In genomic region chr2:31606511-31606910, GRCh38 we compare ENCODE assay signal across 20 cellular contexts. TPM values are rescaled to one million over a fixed set of nuclear protein-coding genes. Genes with fewer than 3 reads are reported as not detected.
"Had no signal": no experiment of that assay in that cellular context is flagged by ENCODE, and none has a peak within 500 bp of the region (broad histone marks: within the 10 kb centered on the region; RNA-seq: fewer than 3 reads in every experiment).

No MANE protein-coding gene starts in this region.

- H3K27ac Mint-ChIP-seq: activated naive CD4-positive, alpha-beta T cell treated with anti-CD3 and anti-CD28 coated beads, Interleukin-2, amount 50 U/mL, for 24 hours; mesothelial cell of epicardium; natural killer cell treated with Interleukin-12 subunit alpha and Interleukin-12 subunit beta and Interleukin-15 and Interleukin-18, amount 100 ng/mL, for 72 hours; stimulated activated memory B cell treated with anti-CD40 and anti-IgM and Interleukin-4, amounts not matched to agents 10 μg/mL and 1 μg/mL and 100 μg/mL, for 72 hours; type B pancreatic cell had no signal

- H3K4me3 Mint-ChIP-seq: activated naive CD4-positive, alpha-beta T cell treated with anti-CD3 and anti-CD28 coated beads, Interleukin-2, amount 50 U/mL, for 24 hours; mesothelial cell of epicardium; natural killer cell treated with Interleukin-12 subunit alpha and Interleukin-12 subunit beta and Interleukin-15 and Interleukin-18, amount 100 ng/mL, for 72 hours; stimulated activated memory B cell treated with anti-CD40 and anti-IgM and Interleukin-4, amounts not matched to agents 10 μg/mL and 1 μg/mL and 100 μg/mL, for 72 hours; type B pancreatic cell had no signal

- H3K4me3 ChIP-seq: ascending aorta, hepatocyte, lower lobe of right lung, sigmoid colon, spleen, testis had no signal

- H3K36me3 Mint-ChIP-seq: mesothelial cell of epicardium; stimulated activated memory B cell treated with anti-CD40 and anti-IgM and Interleukin-4, amounts not matched to agents 10 μg/mL and 1 μg/mL and 100 μg/mL, for 72 hours; type B pancreatic cell had no signal

- H3K4me1 Mint-ChIP-seq: activated naive CD4-positive, alpha-beta T cell treated with anti-CD3 and anti-CD28 coated beads, Interleukin-2, amount 50 U/mL, for 24 hours; mesothelial cell of epicardium; stimulated activated memory B cell treated with anti-CD40 and anti-IgM and Interleukin-4, amounts not matched to agents 10 μg/mL and 1 μg/mL and 100 μg/mL, for 72 hours had no signal

- ATAC-seq: lower lobe of right lung; natural killer cell treated with Interleukin-12 subunit alpha and Interleukin-12 subunit beta and Interleukin-15 and Interleukin-18, amount 100 ng/mL, for 72 hours; stimulated activated memory B cell treated with anti-CD40 and anti-IgM and Interleukin-4, amounts not matched to agents 10 μg/mL and 1 μg/mL and 100 μg/mL, for 72 hours had no signal

- H3K27me3 Mint-ChIP-seq: natural killer cell treated with Interleukin-12 subunit alpha and Interleukin-12 subunit beta and Interleukin-15 and Interleukin-18, amount 100 ng/mL, for 72 hours; stimulated activated memory B cell treated with anti-CD40 and anti-IgM and Interleukin-4, amounts not matched to agents 10 μg/mL and 1 μg/mL and 100 μg/mL, for 72 hours had no signal

- H3K9me3 Mint-ChIP-seq: type B pancreatic cell had no signal

- DNase-seq: activated CD4-positive, CD25-positive, alpha-beta regulatory T cell treated with anti-CD3 and anti-CD28 coated beads, Interleukin-2, amount 50 U/mL, for 72 hours; activated gamma-delta T cell; cerebellar nuclear complex; cortex of kidney; islet precursor cell; lower lobe of right lung; sigmoid colon; spleen; stimulated activated CD4-positive, alpha-beta T cell treated with anti-CD3 and anti-CD28 coated beads, Interleukin-4, amount 100 ng/mL, for 4 hours; T-helper 1 cell; T-helper 9 cell; testis had no signal

RNA-seq across cellular contexts. Expression of gene SRD5A2, which starts 25.8 kb away (rescaled TPM):
- total RNA-seq: ascending aorta; fibroblast of villous mesenchyme; mesothelial cell of epicardium; natural killer cell treated with Interleukin-12 subunit alpha and Interleukin-12 subunit beta and Interleukin-15 and Interleukin-18, amount 100 ng/mL, for 72 hours; sigmoid colon; spleen had no signal
